ENCODE assay signal across 11 cellular contexts in genomic region chr2:172783091-172783898, GRCh38. TPM values are rescaled to one million over a fixed set of nuclear protein-coding genes. Genes with fewer than 3 reads are reported as not detected.
DNase-seq lines count a peak whose midpoint lies in the region; ATAC-seq, FAIRE-seq and TF ChIP-seq lines count a peak whose summit lies in the region.
"Had no signal": no experiment of that assay in that cellular context is flagged by ENCODE, and none has a peak within 500 bp of the region (broad histone marks: within the 10 kb centered on the region; RNA-seq: fewer than 3 reads in every experiment).

No MANE protein-coding gene starts in this region.

- no peak overlapping the region for H3K4me3 Mint-ChIP-seq in CD4-positive, alpha-beta memory T cell

- CTCF ChIA-PET in CD4-positive, alpha-beta memory T cell (lab: Charles Lee; ENCODE audit: partially characterized antibody), result no interaction called here

- intact Hi-C loops in heart left ventricle (cut with DNase I) (no loop called here), Right ventricle myocardium inferior (cut with DNase I) (no loop called here)
- intact Hi-C loops in CD4-positive, alpha-beta memory T cell (cut with micrococcal nuclease), result no loop called here

- ATAC-seq in heart left ventricle, result peak in 3 of 4 donors; percentile 22 to 65 (median 57)
- no peak for ATAC-seq in Right ventricle myocardium inferior
- ATAC-seq in GM21825 (IDR thresholded peaks at IDR 0.05; ENCODE audit: unreplicated experiment), result no peak
- no peak for ATAC-seq in HG03342 (IDR thresholded peaks at IDR 0.05; ENCODE audit: unreplicated experiment)

- POLR2A ChIA-PET in CD4-positive, alpha-beta memory T cell (lab: Charles Lee; ENCODE audit: partially characterized antibody), result no interaction called here

- no peak overlapping the region for H3K27ac ChIP-seq in heart left ventricle
- no peak overlapping the region for H3K27ac ChIP-seq in CD4-positive, alpha-beta memory T cell (ENCODE audit: low read depth, low read length)
- H3K27ac ChIP-seq: BLaER1 treated with 17β-estradiol and CSF1 and Interleukin-3, amounts not matched to agents 10 nM and 100 nM had no signal

- H3K27ac Mint-ChIP-seq in CD4-positive, alpha-beta memory T cell, result no peak overlapping the region

- H3K4me1 Mint-ChIP-seq in CD4-positive, alpha-beta memory T cell, result no peaks in the 10 kb centered on the region

- H3K4me3 ChIP-seq in heart left ventricle (no peak overlapping the region), astrocyte of the cerebellum (ENCODE audit: low read depth, low read length) (no peak overlapping the region)
- H3K4me3 ChIP-seq in CD4-positive, alpha-beta memory T cell (ENCODE audit: low read length in 2 of 2), result no peak overlapping the region
- H3K4me3 ChIP-seq: BLaER1 treated with 17β-estradiol and CSF1 and Interleukin-3, amounts not matched to agents 10 nM and 100 nM had no signal

- in situ Hi-C loops in astrocyte of the cerebellum (cut with HindIII; ENCODE audit: low sequenced_read_pairs), result no loop called here

- peak; percentile 70 for FAIRE-seq in urothelium cell line (lab: Jason Lieb, UNC)

- H3K9me3 Mint-ChIP-seq in CD4-positive, alpha-beta memory T cell, result peaks cover 0 to 2% (median 0%) of the 10 kb centered on the region in 8 donors

- no peaks in the 10 kb centered on the region for H3K36me3 ChIP-seq in heart left ventricle
- no peaks in the 10 kb centered on the region for H3K36me3 ChIP-seq in CD4-positive, alpha-beta memory T cell (ENCODE audit: insufficient read depth, low read length)
- H3K36me3 ChIP-seq: BLaER1 treated with 17β-estradiol and CSF1 and Interleukin-3, amounts not matched to agents 10 nM and 100 nM had no signal

- DNase-seq in heart left ventricle, result no peak
- DNase-seq in Right ventricle myocardium inferior (ENCODE audit: missing footprints), result no peak
- DNase-seq in astrocyte of the cerebellum (ENCODE audit: low read depth), result peak; percentile 98
- DNase-seq in islet precursor cell, result peak; percentile 99
- DNase-seq in urothelium cell line (ENCODE audit: low spot score), result peak; percentile 72
- no peak for DNase-seq in CD4-positive, alpha-beta memory T cell
- DNase-seq: MV-4-11 had no signal

- H3K9me3 ChIP-seq in heart left ventricle, result no peaks in the 10 kb centered on the region
- H3K9me3 ChIP-seq in CD4-positive, alpha-beta memory T cell (ENCODE audit: control insufficient read depth in 1 of 2, low read length in 2 of 2), result no peaks in the 10 kb centered on the region

- H3K27me3 Mint-ChIP-seq in CD4-positive, alpha-beta memory T cell, result peaks cover 12 to 38% of the 10 kb centered on the region in 2 donors

- H3K4me1 ChIP-seq in heart left ventricle, result peaks cover 0 to 13% (median 7%) of the 10 kb centered on the region in 12 donors
- H3K4me1 ChIP-seq in CD4-positive, alpha-beta memory T cell (ENCODE audit: insufficient read depth, low read length), result no peaks in the 10 kb centered on the region
- H3K4me1 ChIP-seq: BLaER1 treated with 17β-estradiol and CSF1 and Interleukin-3, amounts not matched to agents 10 nM and 100 nM had no signal

- TF ChIP-seq POLR2A in heart left ventricle (IDR thresholded peaks at IDR 0.05), result no peak

- 35 to 45% (median 39%) methylated on average over 9 of the region's 9 CpGs for WGBS in heart left ventricle, 4 donors

- H3K27me3 ChIP-seq in heart left ventricle, result no peaks in the 10 kb centered on the region
- H3K27me3 ChIP-seq in CD4-positive, alpha-beta memory T cell (ENCODE audit: insufficient read depth, low read length), result no peaks in the 10 kb centered on the region
- H3K27me3 ChIP-seq: BLaER1 treated with 17β-estradiol and CSF1 and Interleukin-3, amounts not matched to agents 10 nM and 100 nM had no signal

- peak in 4 of 12 donors; percentile 7 to 33 (median 18) for TF ChIP-seq CTCF in heart left ventricle (IDR thresholded peaks at IDR 0.05)
- TF ChIP-seq CTCF in astrocyte of the cerebellum (IDR thresholded peaks at IDR 0.05; ENCODE audit: low read depth, low read length, missing control alignments), result peak; percentile 40

- H3K36me3 Mint-ChIP-seq in CD4-positive, alpha-beta memory T cell, result no peaks in the 10 kb centered on the region

RNA-seq across cellular contexts. Expression of gene RAPGEF4, which starts 47.6 kb away (rescaled TPM):
- total RNA-seq in heart left ventricle (10 to 100 TPM in 6 of 9 donors, 1 to 10 TPM in 3; 3.5 to 21.2 (median 11.0) TPM), Right ventricle myocardium inferior (9.0 TPM)
- polyA plus RNA-seq in heart left ventricle, result 1 to 10 TPM; 1.3 to 2.9 TPM
- total RNA-seq in CD4-positive, alpha-beta memory T cell, result not detected
- polyA plus RNA-seq in CD4-positive, alpha-beta memory T cell, result not detected
- total RNA-seq: activated CD8-positive, alpha-beta memory T cell treated with anti-CD3 and anti-CD28 coated beads for 36 hours had no signal

Comparison
In these comparisons a context has a peak if more than half of its experiments do, and no peak if none do; other contexts are left out.
1. ATAC-seq: peak in heart left ventricle (3 of 4); none in Right ventricle myocardium inferior (single experiment), GM21825 (single experiment) and HG03342 (single experiment).
2. DNase-seq: peak in astrocyte of the cerebellum (single experiment), islet precursor cell (single experiment) and urothelium cell line (single experiment); none in heart left ventricle (0 of 5), Right ventricle myocardium inferior (single experiment) and CD4-positive, alpha-beta memory T cell (0 of 5).